In genomic region chr15:75056036-75056435, GRCh38 we compare ENCODE assay signal across 1 cellular context.
A peak's percentile ranks its signal among the peaks of the same experiment; 100 is the strongest.
TF ChIP-seq lines count a peak whose summit lies in the region.

No MANE protein-coding gene starts in this region.

TF ChIP-seq in K562, 482 proteins besides CTCF, POLR2A, EP300 and RAD21:
- TF ChIP-seq GTF2A2 (tag; IDR thresholded peaks at IDR 0.05) (no peak), SMARCB1 (IDR thresholded peaks at IDR 0.05; ENCODE audit: insufficient read length, low read depth) (no peak), ZNF274 (IDR thresholded peaks at IDR 0.05; ENCODE audit: borderline replicate concordance, low read depth, low read length) (no peak), MYC (IDR thresholded peaks at IDR 0.05; ENCODE audit: low read depth, low read length) (0 out of 2 replicates have a peak, but pooled peaks have one; percentile 16), MYC (CRISPR knock-in tag; IDR thresholded peaks at IDR 0.05; ENCODE audit: borderline replicate concordance, low read depth) (no peak)
